9 cellular contexts compared by ENCODE assay signal in the genomic region with DNA sequence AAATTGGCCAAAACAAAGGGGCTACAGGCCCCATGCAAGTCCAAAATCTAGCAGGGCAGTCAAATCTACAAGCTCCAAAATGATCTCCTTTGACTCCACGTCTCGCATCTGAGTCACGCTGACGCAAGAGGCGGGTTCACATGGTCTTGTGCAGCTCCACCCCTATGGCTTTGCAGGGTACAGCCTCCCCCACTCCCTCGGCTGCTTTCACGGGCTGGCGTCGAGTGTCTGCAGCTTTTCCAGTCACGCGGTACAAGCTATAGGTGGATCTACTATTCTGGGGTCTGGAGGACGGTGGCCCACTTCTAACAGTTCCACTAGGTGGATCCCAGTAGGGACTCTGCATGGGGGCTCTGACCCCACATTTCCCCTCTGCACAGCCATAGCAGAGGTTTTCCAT.
"Had no signal": no experiment of that assay in that cellular context is flagged by ENCODE, and none has a peak within 500 bp of the region (broad histone marks: within the 10 kb centered on the region; RNA-seq: fewer than 3 reads in every experiment).

No MANE protein-coding gene starts in this region.

- H3K9me3 Mint-ChIP-seq: GM23338 had no signal

- H3K27ac ChIP-seq: GM23248 had no signal

- H3K27ac Mint-ChIP-seq: GM23338, H9, HFFc6 had no signal

- H2AFZ ChIP-seq: GM23248, GM23338 had no signal

- H3K4me2 ChIP-seq: GM23338 had no signal

- H3K9ac ChIP-seq: GM23248 had no signal

- H3K36me3 ChIP-seq: HAP-1 had no signal

- FAIRE-seq: H1 had no signal

- H3K4me3 ChIP-seq: GM23248, GM23338, HAP-1 had no signal

- H3K4me1 Mint-ChIP-seq: GM23338, H9 had no signal

- H3K4me3 Mint-ChIP-seq: GM23338, H9, HFFc6 had no signal

- DNase-seq: GM23248, GOT3, H7, H9, HCEC 1CT, HFFc6 had no signal

- H3K9me3 ChIP-seq: HAP-1 had no signal
